ENCODE assay signal across 8 cellular contexts in genomic region chr16:57764341-57765159, GRCh38. TPM values are rescaled to one million over a fixed set of nuclear protein-coding genes. Genes with fewer than 3 reads are reported as not detected.
A peak's percentile ranks its signal among the peaks of the same experiment; 100 is the strongest.
DNase-seq lines count a peak whose midpoint lies in the region; ATAC-seq lines count a peak whose summit lies in the region.

No MANE protein-coding gene starts in this region.

- H3K36me3 Mint-ChIP-seq in activated T-cell treated with anti-CD3 and anti-CD28 coated beads, Interleukin-2, amount 50 U/mL, for 72 hours (ENCODE audit: insufficient read depth in 2 of 2), result no peaks in the 10 kb centered on the region

- ATAC-seq in activated CD4-positive, CD25-positive, alpha-beta regulatory T cell treated with anti-CD3 and anti-CD28 coated beads, Interleukin-2, amount 50 U/mL, for 24 hours, result peak; percentile 42
- ATAC-seq in activated T-cell treated with anti-CD3 and anti-CD28 coated beads, Interleukin-2, amount 50 U/mL, for 72 hours (replicated peaks in 1 of 2), result peak; percentile 65 to 69

- no peaks in the 10 kb centered on the region for H3K9me3 Mint-ChIP-seq in activated T-cell treated with anti-CD3 and anti-CD28 coated beads, Interleukin-2, amount 50 U/mL, for 72 hours

- H3K27ac Mint-ChIP-seq in activated T-cell treated with anti-CD3 and anti-CD28 coated beads, Interleukin-2, amount 50 U/mL, for 72 hours, result no peak overlapping the region

- H3K4me3 Mint-ChIP-seq in activated T-cell treated with anti-CD3 and anti-CD28 coated beads, Interleukin-2, amount 50 U/mL, for 72 hours, result no peak overlapping the region

- H3K4me1 Mint-ChIP-seq in activated T-cell treated with anti-CD3 and anti-CD28 coated beads, Interleukin-2, amount 50 U/mL, for 72 hours (ENCODE audit: low read depth), result peaks cover 4% of the 10 kb centered on the region

- no peak for DNase-seq in activated CD4-positive, CD25-positive, alpha-beta regulatory T cell treated with anti-CD3 and anti-CD28 coated beads, Interleukin-2, amount 50 U/mL, for 72 hours
- DNase-seq in HUDEP-2 (lab: John Stamatoyannopoulos, UW; ENCODE audit: unreplicated experiment in 76 of 76) (peak in 70 of 76 experiments; percentile 16 to 84 (median 58)), iPS-NIHi7 (ENCODE audit: extremely low spot score) (peak; percentile 95), activated gamma-delta T cell treated with Interleukin-2 at 50 U/mL for 16 hours (no peak), cerebellar nuclear complex (lab: John Stamatoyannopoulos, UW) (no peak), NCI-H2196 (lab: John Stamatoyannopoulos, UW; ENCODE audit: unreplicated experiment) (no peak)
- DNase-seq in activated T-cell treated with anti-CD3 and anti-CD28 coated beads, Interleukin-2, amount 50 U/mL, for 72 hours, result peak; percentile 27 to 29

- no peaks in the 10 kb centered on the region for H3K27me3 Mint-ChIP-seq in activated T-cell treated with anti-CD3 and anti-CD28 coated beads, Interleukin-2, amount 50 U/mL, for 72 hours (ENCODE audit: low read depth)

RNA-seq across cellular contexts. Expression of gene KATNB1, which starts 29.0 kb away (rescaled TPM):
- total RNA-seq in activated T-cell treated with anti-CD3 and anti-CD28 coated beads, Interleukin-2, amount 50 U/mL, for 72 hours, result 10 to 100 TPM; 23.2 to 31.3 TPM

RNA-seq across cellular contexts. Expression of gene KIFC3, which starts 37.7 kb away (rescaled TPM):
- 1 to 10 TPM; 1.3 to 1.5 TPM for total RNA-seq in activated T-cell treated with anti-CD3 and anti-CD28 coated beads, Interleukin-2, amount 50 U/mL, for 72 hours

Comparison
In these comparisons a context has a peak if more than half of its experiments do, and no peak if none do; other contexts are left out.
1. DNase-seq: peak in HUDEP-2 (70 of 76), activated T-cell treated with anti-CD3 and anti-CD28 coated beads, Interleukin-2, amount 50 U/mL, for 72 hours (2 of 2) and iPS-NIHi7 (single experiment); none in activated CD4-positive, CD25-positive, alpha-beta regulatory T cell treated with anti-CD3 and anti-CD28 coated beads, Interleukin-2, amount 50 U/mL, for 72 hours (single experiment), activated gamma-delta T cell treated with Interleukin-2 at 50 U/mL for 16 hours (single experiment), cerebellar nuclear complex (0 of 2) and NCI-H2196 (single experiment).